ENCODE assay signal across 29 cellular contexts in genomic region chr9:125894566-125894965, GRCh38.
A peak's percentile ranks its signal among the peaks of the same experiment; 100 is the strongest.
DNase-seq lines count a peak whose midpoint lies in the region; ATAC-seq and TF ChIP-seq lines count a peak whose summit lies in the region.
"Had no signal": no experiment of that assay in that cellular context is flagged by ENCODE, and none has a peak within 500 bp of the region (broad histone marks: within the 10 kb centered on the region; RNA-seq: fewer than 3 reads in every experiment).

No MANE protein-coding gene starts in this region.

- ATAC-seq in Panc1 = peak; percentile 69
- peak; percentile 88 for ATAC-seq in mucosa of descending colon
- ATAC-seq in stimulated activated memory B cell treated with anti-CD40 and anti-IgM and Interleukin-4, amounts not matched to agents 10 μg/mL and 1 μg/mL and 100 μg/mL, for 72 hours = no peak
- ATAC-seq in activated T-cell treated with anti-CD3 and anti-CD28 coated beads, Interleukin-2, amount 50 U/mL, for 72 hours (replicated peaks in 1 of 2) = no peak
- ATAC-seq: left ventricle myocardium superior; naive thymus-derived CD8-positive, alpha-beta T cell; stimulated activated naive CD8-positive, alpha-beta T cell treated with anti-CD3 and anti-CD28 coated beads, Interleukin-15, amount 100 ng/mL, for 72 hours had no signal

- no peaks in the 10 kb centered on the region for H3K27me3 Mint-ChIP-seq in stimulated activated memory B cell treated with anti-CD40 and anti-IgM and Interleukin-4, amounts not matched to agents 10 μg/mL and 1 μg/mL and 100 μg/mL, for 72 hours
- H3K27me3 Mint-ChIP-seq in activated T-cell treated with anti-CD3 and anti-CD28 coated beads, Interleukin-2, amount 50 U/mL, for 72 hours (ENCODE audit: low read depth) = no peaks in the 10 kb centered on the region

- BruUV-seq in Panc1 (replicated peaks; lab: Mats Ljungman, UMichigan) = no TSS peak

- DNase-seq in NCI-H1092 treated with DMSO at 0.1 percent for 48 hours (lab: John Stamatoyannopoulos, UW) (peak; percentile 60), NCI-H1092 (lab: John Stamatoyannopoulos, UW) (no peak), LoVo (ENCODE audit: low spot score) (peak; percentile 18), Panc1 (ENCODE audit: low read depth, low spot score) (no peak), mucosa of descending colon (peak in 1 of 3 donors; percentile 34), putamen (ENCODE audit: low spot score) (no peak)
- no peak for DNase-seq in activated T-cell treated with anti-CD3 and anti-CD28 coated beads, Interleukin-2, amount 50 U/mL, for 72 hours
- DNase-seq: activated CD4-positive, alpha-beta T cell treated with anti-CD3 and anti-CD28 coated beads, Interleukin-2, amount 10 ng/mL, durations not matched to agents 24 days and 14 days; activated T-cell treated with anti-CD3 and anti-CD28 coated beads, Interleukin-2, amount 50 U/mL, for 24 hours; cerebellar nuclear complex; dorsolateral prefrontal cortex; EL; H7; left ventricle myocardium superior; MG63; naive thymus-derived CD8-positive, alpha-beta T cell; NCI-H1436 treated with DMSO at 0.1 percent for 48 hours; NCI-H2227 treated with DMSO at 0.1 percent for 48 hours; occipital lobe; PC-9; Right ventricle myocardium superior; stimulated activated naive CD8-positive, alpha-beta T cell treated with anti-CD3 and anti-CD28 coated beads, Interleukin-15, amount 100 ng/mL, for 72 hours; SW 1271; T-helper 9 cell; thyroid gland; WERI-Rb-1 had no signal

- no peak overlapping the region for H3K4me3 Mint-ChIP-seq in stimulated activated memory B cell treated with anti-CD40 and anti-IgM and Interleukin-4, amounts not matched to agents 10 μg/mL and 1 μg/mL and 100 μg/mL, for 72 hours
- no peak overlapping the region for H3K4me3 Mint-ChIP-seq in activated T-cell treated with anti-CD3 and anti-CD28 coated beads, Interleukin-2, amount 50 U/mL, for 72 hours
- H3K4me3 Mint-ChIP-seq: activated CD4-positive, alpha-beta T cell treated with anti-CD3 and anti-CD28 coated beads, Interleukin-2, amount 10 ng/mL, durations not matched to agents 24 days and 14 days; activated T-cell treated with anti-CD3 and anti-CD28 coated beads, Interleukin-2, amount 50 U/mL, for 24 hours; naive thymus-derived CD8-positive, alpha-beta T cell; stimulated activated naive CD8-positive, alpha-beta T cell treated with anti-CD3 and anti-CD28 coated beads, Interleukin-15, amount 100 ng/mL, for 72 hours had no signal

- no peaks in the 10 kb centered on the region for H3K27me3 ChIP-seq in Panc1 (ENCODE audit: control insufficient read depth, insufficient read depth, low read length)
- H3K27me3 ChIP-seq: dorsolateral prefrontal cortex, MG63, thyroid gland had no signal

- CTCF ChIA-PET in Panc1 (lab: Charles Lee) = no interaction called here

- H3K4me3 ChIP-seq in Panc1 (ENCODE audit: low read depth in 2 of 2, low read length in 2 of 2) (no peak overlapping the region), mucosa of descending colon (no peak overlapping the region)
- H3K4me3 ChIP-seq: dorsolateral prefrontal cortex, MG63, PC-9, thyroid gland had no signal

- intact Hi-C loops in Panc1 (cut with micrococcal nuclease; ENCODE audit: unreplicated experiment) = no loop called here
- intact Hi-C loops in mucosa of descending colon (cut with DNase I, micrococcal nuclease) = no loop called here

- H3K4me1 Mint-ChIP-seq in stimulated activated memory B cell treated with anti-CD40 and anti-IgM and Interleukin-4, amounts not matched to agents 10 μg/mL and 1 μg/mL and 100 μg/mL, for 72 hours = peaks cover 4% of the 10 kb centered on the region
- H3K4me1 Mint-ChIP-seq in activated T-cell treated with anti-CD3 and anti-CD28 coated beads, Interleukin-2, amount 50 U/mL, for 72 hours (ENCODE audit: low read depth) = no peaks in the 10 kb centered on the region
- H3K4me1 Mint-ChIP-seq: activated CD4-positive, alpha-beta T cell treated with anti-CD3 and anti-CD28 coated beads, Interleukin-2, amount 10 ng/mL, durations not matched to agents 24 days and 14 days; stimulated activated naive CD8-positive, alpha-beta T cell treated with anti-CD3 and anti-CD28 coated beads, Interleukin-15, amount 100 ng/mL, for 72 hours had no signal

- H3K4me1 ChIP-seq in Panc1 (ENCODE audit: control insufficient read depth, insufficient read depth, low read length) = peaks cover 35% of the 10 kb centered on the region
- no peaks in the 10 kb centered on the region for H3K4me1 ChIP-seq in mucosa of descending colon (ENCODE audit: low read depth)
- H3K4me1 ChIP-seq: thyroid gland had no signal

- H3K9me3 ChIP-seq in Panc1 (ENCODE audit: control insufficient read depth, insufficient read depth, low read depth, low read length) (no peaks in the 10 kb centered on the region), mucosa of descending colon (no peaks in the 10 kb centered on the region)
- H3K9me3 ChIP-seq: MG63, thyroid gland had no signal

- in situ Hi-C loops in Panc1 (cut with HindIII; ENCODE audit: low pct_unique_long_range_greater_than_20kb, low sequenced_read_pairs) = no loop called here

- POLR2A ChIA-PET in Panc1 (lab: Charles Lee) = no interaction called here

- peak overlapping the region; percentile 61; the same call in 1 of the 2 replicates for H3K27ac ChIP-seq in Panc1 (ENCODE audit: low read length)
- H3K27ac ChIP-seq: 22Rv1, C4-2B, dorsolateral prefrontal cortex, PC-9, thyroid gland, WERI-Rb-1 had no signal

- H3K9me3 Mint-ChIP-seq in stimulated activated memory B cell treated with anti-CD40 and anti-IgM and Interleukin-4, amounts not matched to agents 10 μg/mL and 1 μg/mL and 100 μg/mL, for 72 hours = no peaks in the 10 kb centered on the region
- no peaks in the 10 kb centered on the region for H3K9me3 Mint-ChIP-seq in activated T-cell treated with anti-CD3 and anti-CD28 coated beads, Interleukin-2, amount 50 U/mL, for 72 hours
- H3K9me3 Mint-ChIP-seq: activated CD4-positive, alpha-beta T cell treated with anti-CD3 and anti-CD28 coated beads, Interleukin-2, amount 10 ng/mL, durations not matched to agents 24 days and 14 days; activated T-cell treated with anti-CD3 and anti-CD28 coated beads, Interleukin-2, amount 50 U/mL, for 24 hours; naive thymus-derived CD8-positive, alpha-beta T cell; stimulated activated naive CD8-positive, alpha-beta T cell treated with anti-CD3 and anti-CD28 coated beads, Interleukin-15, amount 100 ng/mL, for 72 hours had no signal

- no peaks in the 10 kb centered on the region for H3K36me3 Mint-ChIP-seq in stimulated activated memory B cell treated with anti-CD40 and anti-IgM and Interleukin-4, amounts not matched to agents 10 μg/mL and 1 μg/mL and 100 μg/mL, for 72 hours
- H3K36me3 Mint-ChIP-seq in activated T-cell treated with anti-CD3 and anti-CD28 coated beads, Interleukin-2, amount 50 U/mL, for 72 hours (ENCODE audit: insufficient read depth in 2 of 2) = no peaks in the 10 kb centered on the region
- H3K36me3 Mint-ChIP-seq: naive thymus-derived CD8-positive, alpha-beta T cell had no signal

- no peak overlapping the region for H3K27ac Mint-ChIP-seq in stimulated activated memory B cell treated with anti-CD40 and anti-IgM and Interleukin-4, amounts not matched to agents 10 μg/mL and 1 μg/mL and 100 μg/mL, for 72 hours
- H3K27ac Mint-ChIP-seq in activated T-cell treated with anti-CD3 and anti-CD28 coated beads, Interleukin-2, amount 50 U/mL, for 72 hours = no peak overlapping the region
- H3K27ac Mint-ChIP-seq: activated CD4-positive, alpha-beta T cell treated with anti-CD3 and anti-CD28 coated beads, Interleukin-2, amount 10 ng/mL, durations not matched to agents 24 days and 14 days; activated T-cell treated with anti-CD3 and anti-CD28 coated beads, Interleukin-2, amount 50 U/mL, for 24 hours; naive thymus-derived CD8-positive, alpha-beta T cell; stimulated activated naive CD8-positive, alpha-beta T cell treated with anti-CD3 and anti-CD28 coated beads, Interleukin-15, amount 100 ng/mL, for 72 hours had no signal

- TF ChIP-seq CTCF in Panc1 (IDR thresholded peaks at IDR 0.05) = no peak
- no peak for TF ChIP-seq CTCF in mucosa of descending colon (IDR thresholded peaks at IDR 0.05)

- H3K36me3 ChIP-seq in Panc1 (ENCODE audit: control insufficient read depth, insufficient read depth, low read length) (no peaks in the 10 kb centered on the region), mucosa of descending colon (ENCODE audit: low read depth) (no peaks in the 10 kb centered on the region)
- H3K36me3 ChIP-seq: MG63, thyroid gland, WERI-Rb-1 had no signal

Comparison
In these comparisons a context has a peak if more than half of its experiments do, and no peak if none do; other contexts are left out.
1. DNase-seq: peak in NCI-H1092 treated with DMSO at 0.1 percent for 48 hours (single experiment) and LoVo (single experiment); none in NCI-H1092 (single experiment), Panc1 (single experiment), putamen (single experiment) and activated T-cell treated with anti-CD3 and anti-CD28 coated beads, Interleukin-2, amount 50 U/mL, for 72 hours (0 of 2).
2. ATAC-seq: peak in Panc1 (single experiment) and mucosa of descending colon (single experiment); none in stimulated activated memory B cell treated with anti-CD40 and anti-IgM and Interleukin-4, amounts not matched to agents 10 μg/mL and 1 μg/mL and 100 μg/mL, for 72 hours (single experiment) and activated T-cell treated with anti-CD3 and anti-CD28 coated beads, Interleukin-2, amount 50 U/mL, for 72 hours (0 of 2).